In genomic region chr4:105637409-105638258, GRCh38 we compare ENCODE assay signal across 8 cellular contexts.
A peak's percentile ranks its signal among the peaks of the same experiment; 100 is the strongest.
DNase-seq lines count a peak whose midpoint lies in the region; ATAC-seq and TF ChIP-seq lines count a peak whose summit lies in the region.

No MANE protein-coding gene starts in this region.

- peaks cover 5% of the 10 kb centered on the region for H3K27me3 Mint-ChIP-seq in endodermal cell (ENCODE audit: insufficient read depth)
- peaks cover 2% of the 10 kb centered on the region for H3K27me3 Mint-ChIP-seq in neural progenitor cell (ENCODE audit: insufficient read depth, low read depth)

- 76% methylated on average over 4 of the region's 5 CpGs; no CpG with 5 or more reads in 1 of the 2 experiments for WGBS in endodermal cell (ENCODE audit: insufficient coverage in 1 of 2, insufficient read length in 1 of 2), 2 experiments

- H3K79me2 ChIP-seq in neural progenitor cell (ENCODE audit: low read depth), result no peaks in the 10 kb centered on the region

- H3K27ac Mint-ChIP-seq in endodermal cell, result no peak overlapping the region
- H3K27ac Mint-ChIP-seq in neural progenitor cell, result peak overlapping the region; percentile 74

- no peak for TF ChIP-seq CTCF in endodermal cell (conservative IDR thresholded peaks at IDR 0.05)
- no peak for TF ChIP-seq CTCF in neural progenitor cell (IDR thresholded peaks at IDR 0.05)

- peak; percentile 95 for ATAC-seq in GM19324 (IDR thresholded peaks at IDR 0.05; ENCODE audit: low FRiP score, unreplicated experiment)
- peak; percentile 90 for ATAC-seq in HG03159 (IDR thresholded peaks at IDR 0.05; ENCODE audit: unreplicated experiment)

- H3K4me3 Mint-ChIP-seq in endodermal cell, result no peak overlapping the region
- H3K4me3 Mint-ChIP-seq in neural progenitor cell, result peak overlapping the region; percentile 65

- H3K4me1 Mint-ChIP-seq in endodermal cell (peaks cover 3% of the 10 kb centered on the region), neural progenitor cell (peaks cover 25% of the 10 kb centered on the region)

- H3K36me3 Mint-ChIP-seq in endodermal cell (ENCODE audit: low read depth) (no peaks in the 10 kb centered on the region), neural progenitor cell (no peaks in the 10 kb centered on the region)

- H3K9me3 Mint-ChIP-seq in endodermal cell (no peaks in the 10 kb centered on the region), neural progenitor cell (peaks cover 7% of the 10 kb centered on the region)

- peak overlapping the region; percentile 56 for H2AFZ ChIP-seq in neural progenitor cell (replicated peaks)

- no peaks in the 10 kb centered on the region for H3K36me3 ChIP-seq in endodermal cell (ENCODE audit: control insufficient read depth, insufficient read depth, low read length)
- H3K36me3 ChIP-seq in neural progenitor cell, result no peaks in the 10 kb centered on the region

- H3K27ac ChIP-seq in endodermal cell (ENCODE audit: low read depth, low read length) (peak overlapping the region; percentile 61), neural progenitor cell (no peak overlapping the region)

- no peak overlapping the region for H3K4me3 ChIP-seq in endodermal cell (ENCODE audit: low read length)
- H3K4me3 ChIP-seq in neural progenitor cell, result no peak overlapping the region

- H4K20me1 ChIP-seq in neural progenitor cell (ENCODE audit: low read depth), result no peaks in the 10 kb centered on the region

- no peaks in the 10 kb centered on the region for H3K27me3 ChIP-seq in endodermal cell (ENCODE audit: control insufficient read depth, insufficient read depth, low read length, poor library complexity, severe bottlenecking)
- H3K27me3 ChIP-seq in neural progenitor cell, result no peaks in the 10 kb centered on the region

- DNase-seq in Ammon's horn (ENCODE audit: low spot score) (peak; percentile 88), NCI-H69 (lab: John Stamatoyannopoulos, UW) (peak; percentile 87), endodermal cell (no peak), neural progenitor cell (ENCODE audit: low spot score) (peak; percentile 34), iPS-NIHi7 (ENCODE audit: extremely low spot score) (no peak), LoVo (ENCODE audit: low spot score) (no peak)

- peaks cover 6% of the 10 kb centered on the region for H3F3A ChIP-seq in neural progenitor cell (ENCODE audit: low read depth)

- H3K4me2 ChIP-seq in neural progenitor cell, result no peak overlapping the region

- no peak overlapping the region for H3K9ac ChIP-seq in endodermal cell (ENCODE audit: extremely low read depth, low read length, poor library complexity, severe bottlenecking)
- no peak overlapping the region for H3K9ac ChIP-seq in neural progenitor cell

- H3K4me1 ChIP-seq in endodermal cell (ENCODE audit: control insufficient read depth, insufficient read depth, low read length), result no peaks in the 10 kb centered on the region
- H3K4me1 ChIP-seq in neural progenitor cell, result peaks cover 9% of the 10 kb centered on the region

- no peaks in the 10 kb centered on the region for H3K9me3 ChIP-seq in endodermal cell (ENCODE audit: control insufficient read depth, low read length)
- H3K9me3 ChIP-seq in neural progenitor cell (ENCODE audit: low read depth), result no peaks in the 10 kb centered on the region

Comparison
In these comparisons a context has a peak if more than half of its experiments do, and no peak if none do; other contexts are left out.
1. DNase-seq: peak in Ammon's horn (single experiment), NCI-H69 (single experiment) and neural progenitor cell (single experiment); none in endodermal cell (single experiment), iPS-NIHi7 (single experiment) and LoVo (single experiment).